Comparison of ENCODE assay signal across 1 cellular context in genomic region chr7:45975847-45976484, GRCh38.
TF ChIP-seq lines count a peak whose summit lies in the region.

No MANE protein-coding gene starts in this region.

TF ChIP-seq in IMR-90, 13 proteins besides CTCF, POLR2A, EP300 and RAD21:
- TF ChIP-seq SMC3 (IDR thresholded peaks at IDR 0.05; ENCODE audit: low read depth, low read length) (no peak), RFX5 (IDR thresholded peaks at IDR 0.05; ENCODE audit: low read depth, low read length) (no peak), FOS (IDR thresholded peaks at IDR 0.05; ENCODE audit: low read depth, low read length) (no peak), RCOR1 (IDR thresholded peaks at IDR 0.05; ENCODE audit: insufficient replicate concordance, low read length) (no peak), USF2 (IDR thresholded peaks at IDR 0.05; ENCODE audit: low read depth, low read length) (no peak), CHD1 (IDR thresholded peaks at IDR 0.05; ENCODE audit: low read depth, low read length) (no peak), BHLHE40 (IDR thresholded peaks at IDR 0.05; ENCODE audit: low read depth, low read length) (no peak), MAFK (IDR thresholded peaks at IDR 0.05; ENCODE audit: low read depth, low read length) (no peak), NFE2L2 (IDR thresholded peaks at IDR 0.05; ENCODE audit: low read depth, low read length) (no peak), ELK1 (IDR thresholded peaks at IDR 0.05; ENCODE audit: borderline replicate concordance, low read depth, low read length) (no peak), MXI1 (IDR thresholded peaks at IDR 0.05; ENCODE audit: borderline replicate concordance, low read depth, low read length) (no peak), CEBPB (IDR thresholded peaks at IDR 0.05; ENCODE audit: low read depth, low read length) (no peak), MAZ (IDR thresholded peaks at IDR 0.05; ENCODE audit: borderline replicate concordance, low read depth, low read length) (no peak)
TF ChIP-seq in IMR-90: peak in this region for 0.
